Comparison of ENCODE assay signal across 14 cellular contexts in genomic region chr15:33064878-33065277, GRCh38.
DNase-seq lines count a peak whose midpoint lies in the region; ATAC-seq, FAIRE-seq and TF ChIP-seq lines count a peak whose summit lies in the region.
"Had no signal": no experiment of that assay in that cellular context is flagged by ENCODE, and none has a peak within 500 bp of the region (broad histone marks: within the 10 kb centered on the region; RNA-seq: fewer than 3 reads in every experiment).

No MANE protein-coding gene starts in this region.

- peak; percentile 52 for FAIRE-seq in astrocyte (lab: Jason Lieb, UNC)
- FAIRE-seq: A204.1, pancreas had no signal

- no peaks in the 10 kb centered on the region for H3K36me3 Mint-ChIP-seq in activated CD4-positive, alpha-beta T cell treated with anti-CD3 and anti-CD28 coated beads, Interleukin-2, amount 10 ng/mL, durations not matched to agents 24 days and 14 days (ENCODE audit: low read depth)
- H3K36me3 Mint-ChIP-seq in astrocyte (ENCODE audit: low read depth, unreplicated experiment): peaks cover 3% of the 10 kb centered on the region
- no peaks in the 10 kb centered on the region for H3K36me3 Mint-ChIP-seq in activated T-helper 2 cell treated with anti-CD3 and anti-CD28 coated beads, Interferon-gamma antibody, Interleukin-2, Interleukin-4, amounts not matched to agents 10 μg/mL and 5 μg/mL and 100 μg/mL, durations not matched to agents 14 hours and 24 hours and 36 hours (ENCODE audit: low read depth)

- peak overlapping the region; percentile 48 for H3K9ac ChIP-seq in astrocyte (ENCODE audit: low read length)

- peaks cover 6% of the 10 kb centered on the region for H3K27me3 Mint-ChIP-seq in activated CD4-positive, alpha-beta T cell treated with anti-CD3 and anti-CD28 coated beads, Interleukin-2, amount 10 ng/mL, durations not matched to agents 24 days and 14 days
- no peaks in the 10 kb centered on the region for H3K27me3 Mint-ChIP-seq in astrocyte (ENCODE audit: low read depth, unreplicated experiment)
- H3K27me3 Mint-ChIP-seq in activated T-helper 2 cell treated with anti-CD3 and anti-CD28 coated beads, Interferon-gamma antibody, Interleukin-2, Interleukin-4, amounts not matched to agents 10 μg/mL and 5 μg/mL and 100 μg/mL, durations not matched to agents 14 hours and 24 hours and 36 hours (ENCODE audit: low read depth): peaks cover 23% of the 10 kb centered on the region
- H3K27me3 Mint-ChIP-seq: central memory CD8-positive, alpha-beta T cell had no signal

- TF ChIP-seq CTCF in astrocyte (IDR thresholded peaks at IDR 0.05; ENCODE audit: insufficient read depth, low read depth, low read length): no peak
- no peak for TF ChIP-seq CTCF in upper lobe of right lung (IDR thresholded peaks at IDR 0.05)

- H3K4me3 ChIP-seq in astrocyte (ENCODE audit: insufficient read depth, low read depth, low read length): peak overlapping the region; percentile 46
- H3K4me3 ChIP-seq in upper lobe of right lung: peak overlapping the region; percentile 39
- H3K4me3 ChIP-seq: pancreas had no signal

- peak; percentile 17 for DNase-seq in activated CD4-positive, alpha-beta T cell treated with anti-CD3 and anti-CD28 coated beads, Interleukin-2, amount 10 ng/mL, durations not matched to agents 24 days and 14 days
- DNase-seq in activated CD4-positive, alpha-beta T cell treated with anti-CD3 and anti-CD28 coated beads for 1 hour: no peak
- DNase-seq in astrocyte (ENCODE audit: low read depth) (peak; percentile 77), kidney tubule cell (ENCODE audit: low spot score) (peak; percentile 56), upper lobe of right lung (no peak), T-helper 2 cell (no peak), SW 1271 (lab: John Stamatoyannopoulos, UW) (no peak)
- no peak for DNase-seq in activated T-helper 2 cell treated with anti-CD3 and anti-CD28 coated beads, Interferon-gamma antibody, Interleukin-2, Interleukin-4, amounts not matched to agents 10 μg/mL and 5 μg/mL and 100 μg/mL, durations not matched to agents 14 hours and 24 hours and 36 hours (ENCODE audit: low spot score)
- DNase-seq: activated T-cell treated with anti-CD3 and anti-CD28 coated beads, Interleukin-2, amount 50 U/mL, for 72 hours; NCI-H524; pancreas; stimulated activated CD4-positive, alpha-beta T cell treated with anti-CD3 and anti-CD28 coated beads, Interleukin-4, amount 100 ng/mL, for 1 hour had no signal

- peaks cover 4% of the 10 kb centered on the region for H3K4me1 Mint-ChIP-seq in activated CD4-positive, alpha-beta T cell treated with anti-CD3 and anti-CD28 coated beads, Interleukin-2, amount 10 ng/mL, durations not matched to agents 24 days and 14 days
- H3K4me1 Mint-ChIP-seq in astrocyte (ENCODE audit: low read depth, unreplicated experiment): peaks cover 41% of the 10 kb centered on the region
- peaks cover 10% of the 10 kb centered on the region for H3K4me1 Mint-ChIP-seq in activated T-helper 2 cell treated with anti-CD3 and anti-CD28 coated beads, Interferon-gamma antibody, Interleukin-2, Interleukin-4, amounts not matched to agents 10 μg/mL and 5 μg/mL and 100 μg/mL, durations not matched to agents 14 hours and 24 hours and 36 hours (ENCODE audit: low read depth)

- no peaks in the 10 kb centered on the region for H3K9me3 Mint-ChIP-seq in activated CD4-positive, alpha-beta T cell treated with anti-CD3 and anti-CD28 coated beads, Interleukin-2, amount 10 ng/mL, durations not matched to agents 24 days and 14 days
- H3K9me3 Mint-ChIP-seq in astrocyte (ENCODE audit: unreplicated experiment): no peaks in the 10 kb centered on the region
- no peaks in the 10 kb centered on the region for H3K9me3 Mint-ChIP-seq in activated T-helper 2 cell treated with anti-CD3 and anti-CD28 coated beads, Interferon-gamma antibody, Interleukin-2, Interleukin-4, amounts not matched to agents 10 μg/mL and 5 μg/mL and 100 μg/mL, durations not matched to agents 14 hours and 24 hours and 36 hours
- H3K9me3 Mint-ChIP-seq: activated T-cell treated with anti-CD3 and anti-CD28 coated beads, Interleukin-2, amount 50 U/mL, for 72 hours; central memory CD8-positive, alpha-beta T cell had no signal

- no peaks in the 10 kb centered on the region for H3K9me3 ChIP-seq in astrocyte (ENCODE audit: insufficient read depth, low read depth, low read length)
- H3K9me3 ChIP-seq in upper lobe of right lung: no peaks in the 10 kb centered on the region
- H3K9me3 ChIP-seq: pancreas had no signal

- H4K20me1 ChIP-seq in astrocyte (ENCODE audit: insufficient read depth, low read length): no peaks in the 10 kb centered on the region

- ATAC-seq in upper lobe of right lung: no peak
- ATAC-seq: activated T-cell treated with anti-CD3 and anti-CD28 coated beads, Interleukin-2, amount 50 U/mL, for 72 hours; pancreas had no signal

- H3K36me3 ChIP-seq in astrocyte (ENCODE audit: insufficient read depth, low read length) (no peaks in the 10 kb centered on the region), upper lobe of right lung (no peaks in the 10 kb centered on the region)
- H3K36me3 ChIP-seq: pancreas had no signal

- intact Hi-C loops in activated CD4-positive, alpha-beta T cell treated with anti-CD3 and anti-CD28 coated beads, Interleukin-2, amount 10 ng/mL, durations not matched to agents 24 days and 14 days (cut with micrococcal nuclease): no loop called here
- intact Hi-C loops in upper lobe of right lung (cut with DNase I): no loop called here
- intact Hi-C loops in activated T-helper 2 cell treated with anti-CD3 and anti-CD28 coated beads, Interferon-gamma antibody, Interleukin-2, Interleukin-4, amounts not matched to agents 10 μg/mL and 5 μg/mL and 100 μg/mL, durations not matched to agents 14 hours and 24 hours and 36 hours (cut with micrococcal nuclease): no loop called here

- no peak overlapping the region for H3K4me3 Mint-ChIP-seq in activated CD4-positive, alpha-beta T cell treated with anti-CD3 and anti-CD28 coated beads, Interleukin-2, amount 10 ng/mL, durations not matched to agents 24 days and 14 days
- peak overlapping the region; percentile 42 for H3K4me3 Mint-ChIP-seq in astrocyte (ENCODE audit: unreplicated experiment)
- H3K4me3 Mint-ChIP-seq in activated T-helper 2 cell treated with anti-CD3 and anti-CD28 coated beads, Interferon-gamma antibody, Interleukin-2, Interleukin-4, amounts not matched to agents 10 μg/mL and 5 μg/mL and 100 μg/mL, durations not matched to agents 14 hours and 24 hours and 36 hours (ENCODE audit: low read depth): no peak overlapping the region
- H3K4me3 Mint-ChIP-seq: activated T-cell treated with anti-CD3 and anti-CD28 coated beads, Interleukin-2, amount 50 U/mL, for 72 hours; central memory CD8-positive, alpha-beta T cell had no signal

- no peak overlapping the region for H3K27ac Mint-ChIP-seq in activated CD4-positive, alpha-beta T cell treated with anti-CD3 and anti-CD28 coated beads, Interleukin-2, amount 10 ng/mL, durations not matched to agents 24 days and 14 days
- peak overlapping the region; percentile 55 for H3K27ac Mint-ChIP-seq in astrocyte (ENCODE audit: unreplicated experiment)
- H3K27ac Mint-ChIP-seq in activated T-helper 2 cell treated with anti-CD3 and anti-CD28 coated beads, Interferon-gamma antibody, Interleukin-2, Interleukin-4, amounts not matched to agents 10 μg/mL and 5 μg/mL and 100 μg/mL, durations not matched to agents 14 hours and 24 hours and 36 hours: no peak overlapping the region
- H3K27ac Mint-ChIP-seq: activated T-cell treated with anti-CD3 and anti-CD28 coated beads, Interleukin-2, amount 50 U/mL, for 72 hours had no signal

- H3K27me3 ChIP-seq in astrocyte (ENCODE audit: insufficient read depth, low read length) (no peaks in the 10 kb centered on the region), upper lobe of right lung (no peaks in the 10 kb centered on the region)
- H3K27me3 ChIP-seq: pancreas had no signal

- H3K4me1 ChIP-seq in astrocyte (ENCODE audit: insufficient read depth, low read length): peaks cover 30% of the 10 kb centered on the region
- H3K4me1 ChIP-seq in upper lobe of right lung: peaks cover 13% of the 10 kb centered on the region
- H3K4me1 ChIP-seq: pancreas had no signal

- peak overlapping the region; percentile 75 for H3K4me2 ChIP-seq in astrocyte (ENCODE audit: low read length)

- no peaks in the 10 kb centered on the region for H3K79me2 ChIP-seq in astrocyte (ENCODE audit: insufficient read depth, low read length)

- no peak overlapping the region for H2AFZ ChIP-seq in astrocyte (ENCODE audit: low read depth, low read length)

- H3K27ac ChIP-seq in astrocyte (ENCODE audit: low read depth, low read length) (peak overlapping the region; percentile 29), upper lobe of right lung (no peak overlapping the region)
- H3K27ac ChIP-seq: pancreas had no signal

Comparison
In these comparisons a context has a peak if more than half of its experiments do, and no peak if none do; other contexts are left out.
1. DNase-seq: peak in activated CD4-positive, alpha-beta T cell treated with anti-CD3 and anti-CD28 coated beads, Interleukin-2, amount 10 ng/mL, durations not matched to agents 24 days and 14 days (single experiment), astrocyte (single experiment) and kidney tubule cell (single experiment); none in activated CD4-positive, alpha-beta T cell treated with anti-CD3 and anti-CD28 coated beads for 1 hour (single experiment), upper lobe of right lung (single experiment), activated T-helper 2 cell treated with anti-CD3 and anti-CD28 coated beads, Interferon-gamma antibody, Interleukin-2, Interleukin-4, amounts not matched to agents 10 μg/mL and 5 μg/mL and 100 μg/mL, durations not matched to agents 14 hours and 24 hours and 36 hours (single experiment), T-helper 2 cell (0 of 5) and SW 1271 (0 of 2).